10 cellular contexts compared by ENCODE assay signal in genomic region chr10:45298556-45298955, GRCh38. TPM values are rescaled to one million over a fixed set of nuclear protein-coding genes. Genes with fewer than 3 reads are reported as not detected.
"Had no signal": no experiment of that assay in that cellular context is flagged by ENCODE, and none has a peak within 500 bp of the region (broad histone marks: within the 10 kb centered on the region; RNA-seq: fewer than 3 reads in every experiment).

No MANE protein-coding gene starts in this region.

RNA-seq across cellular contexts. Expression of gene OR13A1, which starts 16.9 kb away (rescaled TPM):
- total RNA-seq: activated naive CD4-positive, alpha-beta T cell treated with anti-CD3 and anti-CD28 coated beads for 36 hours; aorta; endothelial cell of umbilical vein; esophagus muscularis mucosa; left ventricle myocardium inferior; mammary epithelial cell; renal cortical epithelial cell; subcutaneous adipose tissue; tibial nerve had no signal
- polyA plus RNA-seq: aorta, endothelial cell of umbilical vein, immature natural killer cell, mammary epithelial cell had no signal
